8 cellular contexts compared by ENCODE assay signal in the genomic region with DNA sequence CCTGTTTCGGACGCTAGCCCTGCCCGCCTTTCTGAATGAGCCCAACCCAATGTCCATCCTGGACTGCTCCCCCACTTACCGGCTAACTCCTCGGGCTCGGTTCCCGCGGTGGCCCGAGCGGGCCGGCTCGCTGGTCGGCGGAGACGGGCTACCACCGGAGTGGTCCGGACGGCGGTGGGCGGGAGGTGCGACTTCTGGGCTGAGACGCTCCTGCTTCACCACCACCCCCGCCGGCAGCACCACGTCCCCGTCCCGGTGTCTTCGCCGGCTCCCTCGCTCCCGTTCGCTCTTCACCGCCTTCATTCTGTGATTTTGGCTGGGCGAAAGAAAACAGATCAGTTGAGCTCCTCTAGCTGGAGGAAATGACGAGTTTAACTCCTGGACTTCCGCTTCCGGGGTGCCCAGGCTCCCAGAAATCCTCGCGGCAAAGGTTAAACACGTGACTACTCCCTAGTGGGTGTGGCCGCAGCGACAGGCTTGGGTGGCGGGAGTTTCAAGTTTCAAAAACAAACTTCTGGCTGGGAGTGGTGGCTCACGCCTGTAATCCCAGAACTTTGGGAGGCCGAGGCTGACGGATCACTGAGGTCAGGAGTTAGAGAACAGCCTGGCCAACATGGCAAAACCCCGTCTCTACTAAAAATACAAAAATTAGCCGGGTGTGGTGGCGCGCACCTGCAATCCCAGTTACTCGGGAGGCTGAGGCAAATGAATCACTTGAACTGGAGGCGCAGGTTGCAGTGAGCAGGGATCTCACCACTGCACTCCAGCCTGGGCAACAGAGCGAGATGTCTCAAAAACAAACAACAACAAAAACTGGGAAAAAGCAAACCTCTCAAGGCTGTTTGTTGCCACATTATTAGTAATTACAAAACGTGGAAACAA. TPM values are rescaled to one million over a fixed set of nuclear protein-coding genes. Genes with fewer than 3 reads are reported as not detected.
A peak's percentile ranks its signal among the peaks of the same experiment; 100 is the strongest.
DNase-seq lines count a peak whose midpoint lies in the region; ATAC-seq and TF ChIP-seq lines count a peak whose summit lies in the region.

A gene with protein sequence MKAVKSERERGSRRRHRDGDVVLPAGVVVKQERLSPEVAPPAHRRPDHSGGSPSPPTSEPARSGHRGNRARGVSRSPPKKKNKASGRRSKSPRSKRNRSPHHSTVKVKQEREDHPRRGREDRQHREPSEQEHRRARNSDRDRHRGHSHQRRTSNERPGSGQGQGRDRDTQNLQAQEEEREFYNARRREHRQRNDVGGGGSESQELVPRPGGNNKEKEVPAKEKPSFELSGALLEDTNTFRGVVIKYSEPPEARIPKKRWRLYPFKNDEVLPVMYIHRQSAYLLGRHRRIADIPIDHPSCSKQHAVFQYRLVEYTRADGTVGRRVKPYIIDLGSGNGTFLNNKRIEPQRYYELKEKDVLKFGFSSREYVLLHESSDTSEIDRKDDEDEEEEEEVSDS (minus strand): TSS at position 367 of the 882 bp plus-strand sequence. CDS start 64 bp downstream, at position 303.

- H3K9me3 Mint-ChIP-seq in activated naive CD4-positive, alpha-beta T cell treated with anti-CD3 and anti-CD28 coated beads for 36 hours, result no peaks in the 10 kb centered on the region

- peak within 1 kb of the TSS; percentile 97 for H3K9ac ChIP-seq in SK-N-MC (ENCODE audit: insufficient read length)

- peak within 1 kb of the TSS; percentile 96 for H3K4me3 ChIP-seq in SK-N-MC
- peak within 1 kb of the TSS; percentile 91 to 99 for H3K4me3 ChIP-seq in gastroesophageal sphincter
- H3K4me3 ChIP-seq in neutrophil (ENCODE audit: low read depth in 1 of 2, low read length in 1 of 2), result peak within 1 kb of the TSS; percentile 93 to 98

- H3K27ac ChIP-seq in SK-N-MC (peak within 1 kb of the TSS; percentile 62; the same call in 1 of the 2 replicates), gastroesophageal sphincter (peak within 1 kb of the TSS; percentile 89 to 94 (median 92)), neutrophil (peak within 1 kb of the TSS; percentile 92)

- TF ChIP-seq CTCF in gastroesophageal sphincter (IDR thresholded peaks at IDR 0.05) (peak in 1 of 4 experiments; percentile 13), neutrophil (IDR thresholded peaks at IDR 0.05) (peak; percentile 40), subcutaneous adipose tissue (IDR thresholded peaks at IDR 0.05; ENCODE audit: low read depth) (no peak)

- H3K4me3 Mint-ChIP-seq in activated naive CD4-positive, alpha-beta T cell treated with anti-CD3 and anti-CD28 coated beads for 36 hours, result peak within 1 kb of the TSS; percentile 91

- 25 to 56% methylated on average over 5 to 9 of the region's 54 CpGs for WGBS in gastroesophageal sphincter (ENCODE audit: low coverage in 1 of 2), 2 donors

- H3K27me3 Mint-ChIP-seq in activated naive CD4-positive, alpha-beta T cell treated with anti-CD3 and anti-CD28 coated beads for 36 hours (ENCODE audit: low read depth), result no peaks in the 10 kb centered on the region

- H3K27me3 ChIP-seq in gastroesophageal sphincter (no peaks in the 10 kb centered on the region), neutrophil (peaks cover 6% of the 10 kb centered on the region)

- TF ChIP-seq EP300 in gastroesophageal sphincter (IDR thresholded peaks at IDR 0.05), result no peak

- CTCF ChIA-PET in HEK293T (lab: Yijun Ruan, JAX), result no interaction called here
- CTCF ChIA-PET in activated naive CD4-positive, alpha-beta T cell treated with anti-CD3 and anti-CD28 coated beads for 36 hours (lab: Charles Lee), result interaction anchor here (1.1 kb wide), 1 partner anchor 127 kb away, joined by 4 read pairs; no protein-coding TSS in a partner anchor

- peak; percentile 69 to 82 for TF ChIP-seq POLR2A in gastroesophageal sphincter (IDR thresholded peaks at IDR 0.05)

- POLR2A ChIA-PET in HEK293T (lab: Yijun Ruan, JAX), result interaction anchor here (1.0 to 1.6 kb wide), 6 partner anchors 10 to 79 kb away, joined by 3 to 4 read pairs (median 4); a partner anchor contains a TSS

- H3K36me3 ChIP-seq in SK-N-MC (ENCODE audit: insufficient read depth, low read length), result peaks cover 16% of the 10 kb centered on the region
- H3K36me3 ChIP-seq in gastroesophageal sphincter, result peaks cover 0 to 42% of the 10 kb centered on the region in 2 donors
- H3K36me3 ChIP-seq in neutrophil, result peaks cover 28% of the 10 kb centered on the region

- H3K4me1 ChIP-seq in gastroesophageal sphincter (peaks cover 0 to 63% (median 19%) of the 10 kb centered on the region in 3 donors), neutrophil (ENCODE audit: control insufficient read depth in 1 of 2, insufficient read depth in 1 of 2, low read depth in 1 of 2, low read length in 1 of 2) (peaks cover 15 to 18% of the 10 kb centered on the region in 2 experiments)

- H3K27ac Mint-ChIP-seq in activated naive CD4-positive, alpha-beta T cell treated with anti-CD3 and anti-CD28 coated beads for 36 hours, result peak within 1 kb of the TSS; percentile 86

- peaks cover 7% of the 10 kb centered on the region for H3K36me3 Mint-ChIP-seq in activated naive CD4-positive, alpha-beta T cell treated with anti-CD3 and anti-CD28 coated beads for 36 hours (ENCODE audit: low read depth)

- peaks cover 44% of the 10 kb centered on the region for H3K4me1 Mint-ChIP-seq in activated naive CD4-positive, alpha-beta T cell treated with anti-CD3 and anti-CD28 coated beads for 36 hours (ENCODE audit: low read depth)

- intact Hi-C loops in activated naive CD4-positive, alpha-beta T cell treated with anti-CD3 and anti-CD28 coated beads for 36 hours (cut with micrococcal nuclease), result loop anchor here (1.0 to 2.0 kb wide), 5 partner anchors 40 to 137 kb away; a partner anchor contains a TSS

- ATAC-seq in gastroesophageal sphincter, result peak; percentile 93

- peaks cover 3% of the 10 kb centered on the region; the same call in 1 of the 2 replicates for H3K9me3 ChIP-seq in SK-N-MC (ENCODE audit: low read depth, low read length)
- H3K9me3 ChIP-seq in gastroesophageal sphincter, result no peaks in the 10 kb centered on the region
- H3K9me3 ChIP-seq in neutrophil, result no peaks in the 10 kb centered on the region

- DNase-seq in EL, result peak; percentile 92
- peak; percentile 95 for DNase-seq in HEK293T (ENCODE audit: extremely low spot score)
- DNase-seq in NCI-H1048 (lab: John Stamatoyannopoulos, UW), result peak; percentile 91
- peak; percentile 73 for DNase-seq in SK-N-MC (ENCODE audit: low read depth, low spot score)
- peak; percentile 95 for DNase-seq in activated naive CD4-positive, alpha-beta T cell treated with anti-CD3 and anti-CD28 coated beads for 36 hours

TF ChIP-seq in HEK293T, 16 proteins besides CTCF, POLR2A, EP300 and RAD21:
- TF ChIP-seq L3MBTL2 (conservative IDR thresholded peaks at IDR 0.05) (peak; percentile 71; the same call in 1 of the 2 replicates), FOXM1 (IDR thresholded peaks at IDR 0.05; ENCODE audit: borderline replicate concordance) (0 out of 2 replicates have a peak, but pooled peaks have one; percentile 39), HDGF (IDR thresholded peaks at IDR 0.05; ENCODE audit: borderline replicate concordance) (no peak), TARDBP (IDR thresholded peaks at IDR 0.05) (no peak), ELF4 (IDR thresholded peaks at IDR 0.05) (peak; percentile 87)

RNA-seq across cellular contexts. Expression of the gene that starts here (rescaled TPM):
- total RNA-seq in activated naive CD4-positive, alpha-beta T cell treated with anti-CD3 and anti-CD28 coated beads for 36 hours, result 10 to 100 TPM; 14.3 to 15.3 TPM
- 10 to 100 TPM; 10.3 to 17.8 (median 14.1) TPM for total RNA-seq in gastroesophageal sphincter
- total RNA-seq in subcutaneous adipose tissue, result 10 to 100 TPM in 3 of 4 donors, 1 to 10 TPM in 1; 9.8 to 18.1 (median 13.7) TPM

Comparison
In these comparisons a context has a peak if more than half of its experiments do, and no peak if none do; other contexts are left out.
1. Peak in every context shown above with its lines: DNase-seq, ATAC-seq, H3K4me3 ChIP-seq and H3K27ac ChIP-seq.